Comparison of ENCODE assay signal across 9 cellular contexts in genomic region chr10:98466916-98467505, GRCh38. TPM values are rescaled to one million over a fixed set of nuclear protein-coding genes. Genes with fewer than 3 reads are reported as not detected.
DNase-seq lines count a peak whose midpoint lies in the region; ATAC-seq and TF ChIP-seq lines count a peak whose summit lies in the region.
"Had no signal": no experiment of that assay in that cellular context is flagged by ENCODE, and none has a peak within 500 bp of the region (broad histone marks: within the 10 kb centered on the region; RNA-seq: fewer than 3 reads in every experiment).

No MANE protein-coding gene starts in this region.

- H3K9ac ChIP-seq in fibroblast of lung (ENCODE audit: insufficient read depth, low read length): no peak overlapping the region

- no peak for ATAC-seq in stimulated activated naive CD8-positive, alpha-beta T cell treated with anti-CD3 and anti-CD28 coated beads, Interleukin-15, amount 100 ng/mL, for 72 hours
- no peak for ATAC-seq in stimulated activated naive CD8-positive, alpha-beta T cell treated with anti-CD3 and anti-CD28 coated beads, Interleukin-15, Interleukin-2, amounts not matched to agents 100 U/mL and 50 U/mL, for 24 hours
- ATAC-seq in Panc1: peak; percentile 39

- H3K27me3 ChIP-seq in Panc1 (ENCODE audit: control insufficient read depth, insufficient read depth, low read length): peaks cover 19% of the 10 kb centered on the region; the same call in 1 of the 2 replicates
- peaks cover 2% of the 10 kb centered on the region for H3K27me3 ChIP-seq in fibroblast of lung (ENCODE audit: control insufficient read depth, insufficient read depth, low read length)

- POLR2A ChIA-PET in Panc1 (lab: Charles Lee): no interaction called here

- TF ChIP-seq CTCF in Panc1 (IDR thresholded peaks at IDR 0.05): no peak
- TF ChIP-seq CTCF in fibroblast of lung (conservative IDR thresholded peaks at IDR 0.05 in 1 of 2, IDR thresholded peaks at IDR 0.05 in 1 of 2; ENCODE audit: low read depth in 1 of 2, low read length in 2 of 2): no peak

- peaks cover 34% of the 10 kb centered on the region for H3K27me3 Mint-ChIP-seq in stimulated activated naive CD8-positive, alpha-beta T cell treated with anti-CD3 and anti-CD28 coated beads, Interleukin-15, amount 100 ng/mL, for 72 hours

- no TSS peak for BruUV-seq in Panc1 (replicated peaks; lab: Mats Ljungman, UMichigan)

- intact Hi-C loops in Panc1 (cut with micrococcal nuclease; ENCODE audit: unreplicated experiment): loop anchor here (2.0 kb wide), 3 partner anchors 578 to 810 kb away; no protein-coding TSS in a partner anchor

- peak overlapping the region; percentile 79 for H2AFZ ChIP-seq in fibroblast of lung (ENCODE audit: low read length)

- H3K27ac Mint-ChIP-seq in stimulated activated naive CD8-positive, alpha-beta T cell treated with anti-CD3 and anti-CD28 coated beads, Interleukin-15, amount 100 ng/mL, for 72 hours: peak overlapping the region; percentile 1 to 79

- no peak for DNase-seq in stimulated activated naive CD8-positive, alpha-beta T cell treated with anti-CD3 and anti-CD28 coated beads, Interleukin-15, amount 100 ng/mL, for 72 hours
- DNase-seq in stimulated activated naive CD8-positive, alpha-beta T cell treated with anti-CD3 and anti-CD28 coated beads, Interleukin-15, Interleukin-2, amounts not matched to agents 100 U/mL and 50 U/mL, for 24 hours: no peak
- DNase-seq in Panc1 (ENCODE audit: low read depth, low spot score) (no peak), fibroblast of lung (ENCODE audit: low read depth in 2 of 2) (no peak), GF-D8 (lab: John Stamatoyannopoulos, UW) (no peak), NCI-H128 (lab: John Stamatoyannopoulos, UW; ENCODE audit: unreplicated experiment) (no peak), NCI-H2107 (lab: John Stamatoyannopoulos, UW) (no peak)
- DNase-seq in stimulated activated naive CD4-positive, alpha-beta T cell (lab: John Stamatoyannopoulos, UW): no peak

- H3K4me3 ChIP-seq in Panc1 (ENCODE audit: low read depth in 2 of 2, low read length in 2 of 2): no peak overlapping the region
- H3K4me3 ChIP-seq in fibroblast of lung (replicated peaks in 1 of 4; ENCODE audit: control extremely low read depth in 1 of 4, insufficient read depth in 1 of 4, low read depth in 3 of 4, low read length in 4 of 4): no peak overlapping the region

- H4K20me1 ChIP-seq in fibroblast of lung (ENCODE audit: control insufficient read depth, extremely low read depth, insufficient read depth, low read length): no peaks in the 10 kb centered on the region

- H3K9me3 ChIP-seq in Panc1 (ENCODE audit: control insufficient read depth, insufficient read depth, low read depth, low read length) (no peaks in the 10 kb centered on the region), fibroblast of lung (ENCODE audit: control insufficient read depth, insufficient read depth, low read depth, low read length) (no peaks in the 10 kb centered on the region)
- H3K9me3 ChIP-seq: left lung had no signal

- H3K9me3 Mint-ChIP-seq in stimulated activated naive CD8-positive, alpha-beta T cell treated with anti-CD3 and anti-CD28 coated beads, Interleukin-15, amount 100 ng/mL, for 72 hours: no peaks in the 10 kb centered on the region

- H3K36me3 ChIP-seq in Panc1 (ENCODE audit: control insufficient read depth, insufficient read depth, low read length) (no peaks in the 10 kb centered on the region), fibroblast of lung (ENCODE audit: control insufficient read depth, insufficient read depth, low read length) (no peaks in the 10 kb centered on the region)
- H3K36me3 ChIP-seq: left lung had no signal

- H3K4me1 Mint-ChIP-seq in stimulated activated naive CD8-positive, alpha-beta T cell treated with anti-CD3 and anti-CD28 coated beads, Interleukin-15, amount 100 ng/mL, for 72 hours: peaks cover 15% of the 10 kb centered on the region

- H3K27ac ChIP-seq in Panc1 (ENCODE audit: low read length) (no peak overlapping the region), fibroblast of lung (ENCODE audit: insufficient read depth, low read length) (no peak overlapping the region)
- H3K27ac ChIP-seq: left lung had no signal

- H3K4me1 ChIP-seq in Panc1 (ENCODE audit: control insufficient read depth, insufficient read depth, low read length): peaks cover 4% of the 10 kb centered on the region; the same call in 1 of the 2 replicates
- peaks cover 2% of the 10 kb centered on the region for H3K4me1 ChIP-seq in fibroblast of lung (ENCODE audit: control insufficient read depth, extremely low read depth, insufficient read depth, low read length)

- CTCF ChIA-PET in Panc1 (lab: Charles Lee): interaction anchor here (0.6 to 1.2 kb wide), 12 partner anchors 12 to 1084 kb away, joined by 3 to 10 read pairs (median 4); no protein-coding TSS in a partner anchor

- in situ Hi-C loops in Panc1 (cut with HindIII; ENCODE audit: low pct_unique_long_range_greater_than_20kb, low sequenced_read_pairs): no loop called here

- H3K79me2 ChIP-seq in fibroblast of lung (ENCODE audit: control insufficient read depth, insufficient read depth, low read length): no peaks in the 10 kb centered on the region

- no peak overlapping the region for H3K4me2 ChIP-seq in fibroblast of lung (ENCODE audit: extremely low read depth, insufficient read depth, low read length)

- peak overlapping the region; percentile 88 to 99 for H3K4me3 Mint-ChIP-seq in stimulated activated naive CD8-positive, alpha-beta T cell treated with anti-CD3 and anti-CD28 coated beads, Interleukin-15, amount 100 ng/mL, for 72 hours

RNA-seq across cellular contexts. Expression of gene HPS1, which starts 20.3 kb away (rescaled TPM):
- total RNA-seq in Panc1 (2021; ENCODE audit: unreplicated experiment) (146 TPM), fibroblast of lung (28.8 and 44.6 TPM in 2 replicates)
- polyA plus RNA-seq in Panc1 (2012; ENCODE audit: insufficient read length): 126 TPM
- polyA plus RNA-seq in fibroblast of lung: 58.1 and 65.0 TPM in 2 replicates
- 69.4 and 77.0 TPM in 2 replicates for polyA plus RNA-seq in fibroblast of lung (2012)
- 132 TPM in 2 replicates for polyA minus RNA-seq in fibroblast of lung (ENCODE audit: low replicate concordance)

RNA-seq across cellular contexts. Expression of gene PYROXD2, which starts 52.0 kb away (rescaled TPM):
- 2.3 TPM for total RNA-seq in Panc1 (2021; ENCODE audit: unreplicated experiment)
- polyA plus RNA-seq in Panc1 (2012; ENCODE audit: insufficient read length): 3.5 TPM
- total RNA-seq in fibroblast of lung: 12.8 and 16.0 TPM in 2 replicates
- polyA plus RNA-seq in fibroblast of lung: 8.7 and 15.9 TPM in 2 replicates
- polyA plus RNA-seq in fibroblast of lung (2012): 9.3 and 16.8 TPM in 2 replicates
- 6.9 and 20.3 TPM in 2 replicates for polyA minus RNA-seq in fibroblast of lung (ENCODE audit: low replicate concordance)
